In genomic region chr1:81887421-81887820, GRCh38 we compare ENCODE assay signal across 24 cellular contexts.
"Had no signal": no experiment of that assay in that cellular context is flagged by ENCODE, and none has a peak within 500 bp of the region (broad histone marks: within the 10 kb centered on the region; RNA-seq: fewer than 3 reads in every experiment).

No MANE protein-coding gene starts in this region.

- H3K36me3 ChIP-seq: left ventricle myocardium inferior, pancreas, prostate gland, spleen, suprapubic skin, tibial nerve, uterus had no signal

- H3K9me3 Mint-ChIP-seq: natural killer cell treated with Interleukin-12 subunit alpha and Interleukin-12 subunit beta and Interleukin-15 and Interleukin-18, amount 100 ng/mL, for 72 hours; type B pancreatic cell had no signal

- H3K27ac ChIP-seq: left ventricle myocardium inferior, pancreas, prostate gland, skin epidermis, spleen, suprapubic skin, tibial nerve, uterus had no signal

- H3K27me3 Mint-ChIP-seq: naive thymus-derived CD4-positive, alpha-beta T cell; natural killer cell treated with Interleukin-12 subunit alpha and Interleukin-12 subunit beta and Interleukin-15 and Interleukin-18, amount 100 ng/mL, for 72 hours; stimulated activated naive CD8-positive, alpha-beta T cell treated with anti-CD3 and anti-CD28 coated beads, Interleukin-15, Interleukin-2, amounts not matched to agents 100 ng/mL and 50 ng/mL, for 24 hours; type B pancreatic cell had no signal

- H3K27ac Mint-ChIP-seq: naive thymus-derived CD4-positive, alpha-beta T cell; natural killer cell treated with Interleukin-12 subunit alpha and Interleukin-12 subunit beta and Interleukin-15 and Interleukin-18, amount 100 ng/mL, for 72 hours; stimulated activated effector memory CD8-positive, alpha-beta T cell treated with anti-CD3 and anti-CD28 coated beads, Interleukin-12 subunit alpha, Interleukin-12 subunit beta, amount 100 ng/mL, for 72 hours; stimulated activated naive CD8-positive, alpha-beta T cell treated with anti-CD3 and anti-CD28 coated beads, Interleukin-15, Interleukin-2, amounts not matched to agents 100 ng/mL and 50 ng/mL, for 24 hours; type B pancreatic cell had no signal

- H3K4me1 ChIP-seq: prostate gland, spleen, suprapubic skin, uterus had no signal

- H3K9me3 ChIP-seq: left ventricle myocardium inferior, mucosa of descending colon, pancreas, prostate gland, suprapubic skin, tibial nerve, uterus had no signal

- DNase-seq: islet precursor cell; left ventricle myocardium inferior; mesendoderm; midbrain; mucosa of descending colon; naive thymus-derived CD4-positive, alpha-beta T cell; nucleus accumbens; pancreas; posterior cingulate gyrus; retina; right cardiac atrium; spleen; stimulated activated CD4-positive, alpha-beta T cell treated with anti-CD3 and anti-CD28 coated beads, Interleukin-4, amount 100 ng/mL, for 24 hours; stimulated activated naive CD4-positive, alpha-beta T cell; uterus had no signal

- H3K4me3 ChIP-seq: left ventricle myocardium inferior, lung, mucosa of descending colon, pancreas, prostate gland, skin epidermis, spleen, suprapubic skin, tibial nerve, uterus had no signal

- H3K27me3 ChIP-seq: pancreas, spleen, suprapubic skin, tibial nerve, uterus had no signal

- H3K36me3 Mint-ChIP-seq: naive thymus-derived CD4-positive, alpha-beta T cell; natural killer cell treated with Interleukin-12 subunit alpha and Interleukin-12 subunit beta and Interleukin-15 and Interleukin-18, amount 100 ng/mL, for 72 hours; stimulated activated effector memory CD8-positive, alpha-beta T cell treated with anti-CD3 and anti-CD28 coated beads, Interleukin-12 subunit alpha, Interleukin-12 subunit beta, amount 100 ng/mL, for 72 hours had no signal

- FAIRE-seq: pancreas had no signal

- H3K4me1 Mint-ChIP-seq: naive thymus-derived CD4-positive, alpha-beta T cell; stimulated activated effector memory CD8-positive, alpha-beta T cell treated with anti-CD3 and anti-CD28 coated beads, Interleukin-12 subunit alpha, Interleukin-12 subunit beta, amount 100 ng/mL, for 72 hours had no signal

- H3K4me3 Mint-ChIP-seq: naive thymus-derived CD4-positive, alpha-beta T cell; natural killer cell treated with Interleukin-12 subunit alpha and Interleukin-12 subunit beta and Interleukin-15 and Interleukin-18, amount 100 ng/mL, for 72 hours; stimulated activated effector memory CD8-positive, alpha-beta T cell treated with anti-CD3 and anti-CD28 coated beads, Interleukin-12 subunit alpha, Interleukin-12 subunit beta, amount 100 ng/mL, for 72 hours; stimulated activated naive CD8-positive, alpha-beta T cell treated with anti-CD3 and anti-CD28 coated beads, Interleukin-15, Interleukin-2, amounts not matched to agents 100 ng/mL and 50 ng/mL, for 24 hours; type B pancreatic cell had no signal
